8 cellular contexts compared by ENCODE assay signal in genomic region chrX:154799554-154800348, GRCh38.
DNase-seq lines count a peak whose midpoint lies in the region; ATAC-seq lines count a peak whose summit lies in the region.

No MANE protein-coding gene starts in this region.

- DNase-seq in COLO668 (lab: John Stamatoyannopoulos, UW; ENCODE audit: unreplicated experiment) (peak; percentile 92), NCI-H1417 (lab: John Stamatoyannopoulos, UW) (peak; percentile 88 to 98 (median 95)), activated gamma-delta T cell (lab: John Stamatoyannopoulos, UW) (no peak)
- no peak for DNase-seq in stimulated activated CD4-positive, alpha-beta T cell treated with anti-CD3 and anti-CD28 coated beads, Interleukin-2, amount 100 ng/mL, for 24 hours

- peak overlapping the region; percentile 95 for H3K27ac Mint-ChIP-seq in activated naive CD8-positive, alpha-beta T cell

- H3K4me1 ChIP-seq in mucosa of rectum (ENCODE audit: control insufficient read depth in 2 of 2, insufficient read depth in 2 of 2, low read length in 2 of 2), result peaks cover 13 to 18% of the 10 kb centered on the region in 2 donors

- no peaks in the 10 kb centered on the region for H3K36me3 ChIP-seq in mucosa of rectum (ENCODE audit: control insufficient read depth in 2 of 2, insufficient read depth in 2 of 2, low read length in 2 of 2)

- H3K9ac ChIP-seq in mucosa of rectum (ENCODE audit: low read depth in 1 of 2, low read length in 2 of 2), result no peak overlapping the region

- no peaks in the 10 kb centered on the region for H3K36me3 Mint-ChIP-seq in activated naive CD8-positive, alpha-beta T cell

- H3K9me3 Mint-ChIP-seq in activated naive CD8-positive, alpha-beta T cell (ENCODE audit: low read depth), result no peaks in the 10 kb centered on the region

- ATAC-seq in HG02610 (IDR thresholded peaks at IDR 0.05; ENCODE audit: unreplicated experiment) (no peak), GM21526 (IDR thresholded peaks at IDR 0.05; ENCODE audit: low FRiP score, unreplicated experiment) (no peak)

- H3K4me1 Mint-ChIP-seq in activated naive CD8-positive, alpha-beta T cell (ENCODE audit: low read depth), result peaks cover 60% of the 10 kb centered on the region

- H3K4me3 Mint-ChIP-seq in activated naive CD8-positive, alpha-beta T cell, result peak overlapping the region; percentile 67

- H3K9me3 ChIP-seq in mucosa of rectum (ENCODE audit: control insufficient read depth in 2 of 2, low read length in 2 of 2), result no peaks in the 10 kb centered on the region

- H3K4me3 ChIP-seq in mucosa of rectum (ENCODE audit: low read length in 2 of 2), result no peak overlapping the region

- peak overlapping the region; percentile 41 to 58 for H3K27ac ChIP-seq in mucosa of rectum (ENCODE audit: low read depth in 2 of 2, low read length in 2 of 2)

- H3K27me3 Mint-ChIP-seq in activated naive CD8-positive, alpha-beta T cell, result no peaks in the 10 kb centered on the region

- peaks cover 0 to 2% of the 10 kb centered on the region in 2 donors for H3K27me3 ChIP-seq in mucosa of rectum (ENCODE audit: control insufficient read depth in 2 of 2, insufficient read depth in 2 of 2, low read length in 2 of 2)

Comparison
In these comparisons a context has a peak if more than half of its experiments do, and no peak if none do; other contexts are left out.
1. DNase-seq: peak in COLO668 (single experiment) and NCI-H1417 (3 of 3); none in stimulated activated CD4-positive, alpha-beta T cell treated with anti-CD3 and anti-CD28 coated beads, Interleukin-2, amount 100 ng/mL, for 24 hours (0 of 2) and activated gamma-delta T cell (single experiment).